10 cellular contexts compared by ENCODE assay signal in the genomic region with DNA sequence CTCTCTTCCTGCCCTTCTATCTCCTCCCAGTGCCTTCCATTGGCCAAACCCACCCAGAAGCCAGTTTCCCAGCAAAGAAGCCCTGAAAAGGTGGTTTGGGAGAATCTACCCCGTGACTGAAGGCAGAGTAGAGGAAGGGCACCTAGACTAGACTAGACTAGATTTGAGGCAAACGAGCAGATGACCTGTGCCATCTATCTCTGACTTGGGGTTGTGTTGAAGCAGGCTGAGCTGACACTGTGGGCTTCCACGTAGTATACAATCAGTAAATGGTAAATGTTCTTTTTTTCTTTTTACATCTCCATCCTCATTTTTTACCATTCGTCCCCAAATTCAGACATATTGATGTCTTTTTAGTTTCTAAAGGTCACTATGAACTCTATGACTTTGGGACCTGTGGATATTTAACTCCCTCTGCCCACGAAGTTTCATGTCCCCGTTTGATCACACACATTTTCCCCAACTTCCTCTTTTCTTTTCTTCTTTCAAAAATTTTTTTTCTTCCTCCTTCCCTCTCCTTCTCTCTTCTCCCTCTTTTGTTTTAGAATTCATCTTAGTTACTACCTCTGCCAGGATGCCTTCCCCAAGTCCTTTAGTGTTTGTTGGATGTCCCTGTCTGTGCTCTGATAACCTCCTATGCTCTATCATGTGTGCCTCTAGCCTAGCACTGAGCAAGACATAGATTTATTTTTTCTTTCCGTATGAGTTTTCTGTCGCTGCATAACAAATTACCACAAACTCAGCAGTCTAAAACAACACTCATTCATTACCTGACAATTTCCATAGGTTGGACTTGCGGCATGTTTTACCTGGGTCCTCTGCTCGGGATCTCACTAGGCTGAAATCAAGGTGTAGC. TPM values are rescaled to one million over a fixed set of nuclear protein-coding genes. Genes with fewer than 3 reads are reported as not detected.
DNase-seq lines count a peak whose midpoint lies in the region; ATAC-seq and TF ChIP-seq lines count a peak whose summit lies in the region.
"Had no signal": no experiment of that assay in that cellular context is flagged by ENCODE, and none has a peak within 500 bp of the region (broad histone marks: within the 10 kb centered on the region; RNA-seq: fewer than 3 reads in every experiment).

No MANE protein-coding gene starts in this region.

- intact Hi-C loops in Caco-2 (cut with micrococcal nuclease; ENCODE audit: unreplicated experiment), result no loop called here
- intact Hi-C loops in activated B cell treated with CpG ODN at 0.5 μM for 24 hours (cut with micrococcal nuclease), result no loop called here
- intact Hi-C loops in ovary (cut with DNase I), result loop anchor here in 2 of 4 donors (5.0 to 10.0 kb wide), 3 partner anchors 164 to 306 kb away; no protein-coding TSS in a partner anchor

- H3K27me3 ChIP-seq in Caco-2 (replicated peaks; ENCODE audit: control insufficient read depth, insufficient read depth, low read length), result no peaks in the 10 kb centered on the region
- no peaks in the 10 kb centered on the region for H3K27me3 ChIP-seq in osteoblast (ENCODE audit: insufficient read depth, low read length)
- H3K27me3 ChIP-seq in ovary, result no peaks in the 10 kb centered on the region
- H3K27me3 ChIP-seq: ascending aorta had no signal

- no peaks in the 10 kb centered on the region for H4K20me1 ChIP-seq in osteoblast (ENCODE audit: insufficient read depth, low read length)

- no peaks in the 10 kb centered on the region for H3K79me2 ChIP-seq in osteoblast (ENCODE audit: insufficient read depth, low read length)

- no peaks in the 10 kb centered on the region for H3K36me3 ChIP-seq in Caco-2 (ENCODE audit: control insufficient read depth, insufficient read depth, low read length)
- no peaks in the 10 kb centered on the region for H3K36me3 ChIP-seq in osteoblast (ENCODE audit: insufficient read depth, low read length)
- H3K36me3 ChIP-seq in ovary, result no peaks in the 10 kb centered on the region
- H3K36me3 ChIP-seq: ascending aorta, prostate gland had no signal

- ATAC-seq in HG02642 (IDR thresholded peaks at IDR 0.05; ENCODE audit: poor library complexity, unreplicated experiment) (peak; percentile 39), activated B cell treated with CpG ODN at 0.5 μM for 24 hours (ENCODE audit: low read depth) (peak; percentile 31), GM21529 (IDR thresholded peaks at IDR 0.05; ENCODE audit: unreplicated experiment) (no peak), HG03460 (IDR thresholded peaks at IDR 0.05; ENCODE audit: unreplicated experiment) (no peak)

- H3K9me3 ChIP-seq in Caco-2 (0 out of 2 replicates have a peak, but pooled peaks cover 3% of the 10 kb centered on the region), osteoblast (ENCODE audit: low read depth, low read length) (no peaks in the 10 kb centered on the region), ovary (no peaks in the 10 kb centered on the region)
- H3K9me3 ChIP-seq: ascending aorta, prostate gland had no signal

- no peak overlapping the region for H3K4me3 Mint-ChIP-seq in Caco-2 (ENCODE audit: unreplicated experiment)
- no peak overlapping the region for H3K4me3 Mint-ChIP-seq in activated B cell treated with CpG ODN at 0.5 μM for 24 hours

- H3K9me3 Mint-ChIP-seq in Caco-2 (ENCODE audit: unreplicated experiment) (no peaks in the 10 kb centered on the region), activated B cell treated with CpG ODN at 0.5 μM for 24 hours (no peaks in the 10 kb centered on the region)

- no peaks in the 10 kb centered on the region for H3K27me3 Mint-ChIP-seq in Caco-2 (ENCODE audit: insufficient read depth, unreplicated experiment)
- H3K27me3 Mint-ChIP-seq in activated B cell treated with CpG ODN at 0.5 μM for 24 hours, result no peaks in the 10 kb centered on the region

- H3K4me3 ChIP-seq in Caco-2 (ENCODE audit: low read depth, low read length), result no peak overlapping the region
- H3K4me3 ChIP-seq in osteoblast (ENCODE audit: insufficient read depth, low read length), result no peak overlapping the region
- H3K4me3 ChIP-seq in ovary, result no peak overlapping the region
- H3K4me3 ChIP-seq: ascending aorta, prostate gland had no signal

- POLR2A ChIA-PET in Caco-2 (lab: Charles Lee) (no interaction called here), activated B cell treated with CpG ODN at 0.5 μM for 24 hours (lab: Charles Lee) (interaction anchor here (0.6 to 1.8 kb wide), 4 partner anchors 8 to 1356 kb away, joined by 3 to 6 read pairs (median 4); a partner anchor contains a TSS)

- H3K27ac ChIP-seq in osteoblast (ENCODE audit: low read depth, low read length), result peak overlapping the region; percentile 77
- no peak overlapping the region for H3K27ac ChIP-seq in ovary
- H3K27ac ChIP-seq: prostate gland had no signal

- CTCF ChIA-PET in Caco-2 (lab: Charles Lee), result no interaction called here
- CTCF ChIA-PET in activated B cell treated with CpG ODN at 0.5 μM for 24 hours (lab: Charles Lee), result interaction anchor here (0.8 to 1.3 kb wide), 2 partner anchors 163 to 164 kb away, joined by 3 to 5 read pairs; no protein-coding TSS in a partner anchor

- H3K4me2 ChIP-seq in osteoblast (ENCODE audit: insufficient read depth, low read length), result peak overlapping the region; percentile 16

- H3K4me1 ChIP-seq in Caco-2 (peaks cover 32% of the 10 kb centered on the region), osteoblast (ENCODE audit: insufficient read depth, low read length) (peaks cover 32% of the 10 kb centered on the region), ovary (ENCODE audit: insufficient read depth) (peaks cover under 1% of the 10 kb centered on the region)
- H3K4me1 ChIP-seq: prostate gland had no signal

- TF ChIP-seq POLR2A in ovary (IDR thresholded peaks at IDR 0.05), result no peak

- H3K36me3 Mint-ChIP-seq in Caco-2 (ENCODE audit: insufficient read depth, unreplicated experiment) (peaks cover 14% of the 10 kb centered on the region), activated B cell treated with CpG ODN at 0.5 μM for 24 hours (ENCODE audit: low read depth) (no peaks in the 10 kb centered on the region)

- H3K27ac Mint-ChIP-seq in Caco-2 (ENCODE audit: unreplicated experiment) (peak overlapping the region; percentile 84), activated B cell treated with CpG ODN at 0.5 μM for 24 hours (peak overlapping the region; percentile 51)

- H3K4me1 Mint-ChIP-seq in Caco-2 (ENCODE audit: low read depth, unreplicated experiment), result peaks cover 37% of the 10 kb centered on the region
- peaks cover 20% of the 10 kb centered on the region for H3K4me1 Mint-ChIP-seq in activated B cell treated with CpG ODN at 0.5 μM for 24 hours

- H2AFZ ChIP-seq in osteoblast (ENCODE audit: low read length), result peak overlapping the region; percentile 34

- TF ChIP-seq CTCF in Caco-2 (IDR thresholded peaks at IDR 0.05; ENCODE audit: insufficient read depth in 1 of 2, low read depth in 1 of 2, low read length in 1 of 2, severe bottlenecking in 1 of 2, unreplicated experiment in 1 of 2) (no peak), activated B cell treated with CpG ODN at 0.5 μM for 24 hours (IDR thresholded peaks at IDR 0.05) (no peak), osteoblast (IDR thresholded peaks at IDR 0.05; ENCODE audit: extremely low read depth, low read depth, low read length) (no peak), ovary (IDR thresholded peaks at IDR 0.05) (no peak)

- DNase-seq in Caco-2 (no peak), activated B cell treated with CpG ODN at 0.5 μM for 24 hours (no peak), osteoblast (ENCODE audit: insufficient read length, low spot score, missing footprints) (no peak), dedifferentiated amniotic fluid mesenchymal stem cell (ENCODE audit: extremely low spot score) (no peak), ovary (no peak)

- WGBS in ovary, 3 donors, result 83 to 87% (median 84%) methylated on average over 10 of the region's 10 CpGs

- BruUV-seq in Caco-2 (replicated peaks; lab: Mats Ljungman, UMichigan), result no TSS peak

- no peak for TF ChIP-seq EP300 in ovary (IDR thresholded peaks at IDR 0.05)

RNA-seq across cellular contexts. Expression of a gene that starts 6.2 kb away (rescaled TPM):
- total RNA-seq in Caco-2 (2022) (45.2 and 48.3 TPM in 2 replicates), activated B cell treated with CpG ODN at 0.5 μM for 24 hours (60.0 and 60.8 TPM in 2 replicates), osteoblast (19.5 and 22.7 TPM in 2 replicates), ovary (100 to 1,000 TPM in 1 of 7 donors, 10 to 100 TPM in 6; 56.8 to 107 (median 82.5) TPM)
- polyA plus RNA-seq in ovary, result 10 to 100 TPM; 26.0 to 44.6 TPM

RNA-seq across cellular contexts. Expression of a gene that starts 36.4 kb away (rescaled TPM):
- 2.2 and 2.4 TPM in 2 replicates for total RNA-seq in Caco-2 (2022)
- not detected in 2 replicates for total RNA-seq in activated B cell treated with CpG ODN at 0.5 μM for 24 hours
- 0.72 and 0.88 TPM in 2 replicates for total RNA-seq in osteoblast
- 1 to 10 TPM in 4 of 7 donors, under 1 TPM in 1, not detected in 2; 0.74 to 4.3 (median 2.0) TPM for total RNA-seq in ovary
- polyA plus RNA-seq in ovary, result 1 to 10 TPM; 1.4 to 1.6 TPM
- total RNA-seq: ascending aorta had no signal

Comparison
In these comparisons a context has a peak if more than half of its experiments do, and no peak if none do; other contexts are left out.
1. ATAC-seq: peak in HG02642 (single experiment) and activated B cell treated with CpG ODN at 0.5 μM for 24 hours (single experiment); none in GM21529 (single experiment) and HG03460 (single experiment).